In the genomic region with DNA sequence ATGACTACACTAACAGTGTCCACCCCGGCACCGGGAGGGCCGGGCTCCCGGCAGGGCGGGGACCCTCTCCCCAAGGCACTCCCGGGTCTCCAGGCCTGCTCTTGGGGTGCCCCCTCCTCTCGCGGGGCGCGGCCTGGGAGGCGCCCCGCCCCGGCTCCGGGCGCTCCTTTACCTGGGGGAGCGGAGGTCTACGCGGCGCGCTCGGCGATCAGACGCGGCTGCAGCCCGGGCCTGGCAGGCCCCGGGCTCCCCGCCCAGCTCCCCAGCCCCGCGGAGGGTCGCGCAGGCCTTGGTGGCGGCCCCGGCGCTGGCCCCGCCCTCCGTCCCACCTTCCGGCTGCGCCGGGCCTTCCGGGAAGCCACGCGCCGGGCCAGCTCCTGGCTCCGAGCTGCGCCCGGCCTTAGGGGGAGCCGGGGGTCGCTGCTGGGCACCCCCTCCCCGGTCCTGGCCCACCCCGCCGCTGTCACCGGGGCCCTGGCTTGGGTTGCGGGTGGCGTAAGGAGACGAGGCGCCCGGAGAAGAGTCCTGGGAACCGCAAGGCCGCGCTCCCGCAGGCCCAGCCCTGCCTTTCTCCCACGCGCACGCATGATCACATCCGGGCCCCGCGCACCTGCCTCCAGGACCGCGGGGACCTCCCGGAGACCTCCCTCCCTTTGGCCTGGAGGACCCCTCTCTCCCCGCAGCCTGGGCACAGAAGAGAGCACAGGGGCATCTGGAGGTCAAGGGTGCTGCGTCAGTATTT, we compare ENCODE assay signal across 8 cellular contexts.
A peak's percentile ranks its signal among the peaks of the same experiment; 100 is the strongest.
DNase-seq lines count a peak whose midpoint lies in the region; ATAC-seq lines count a peak whose summit lies in the region.

A gene (minus strand): TSS at position 309 of the 742 bp plus-strand sequence. CDS start 6,848 bp downstream, outside the sequence.

- DNase-seq in NCI-H2029 (lab: John Stamatoyannopoulos, UW) = peak; percentile 39
- DNase-seq in NCI-H2029 treated with DMSO at 0.1 percent for 48 hours (lab: John Stamatoyannopoulos, UW) = no peak
- peak; percentile 22 for DNase-seq in NCI-H128 (lab: John Stamatoyannopoulos, UW; ENCODE audit: unreplicated experiment)
- peak; percentile 90 for DNase-seq in left kidney (ENCODE audit: low read depth, low spot score)
- peak; percentile 65 for DNase-seq in stimulated activated CD4-positive, alpha-beta T cell treated with anti-CD3 and anti-CD28 coated beads, Interleukin-1b, Interleukin-23, amount 100 ng/mL, for 48 hours

- peak within 1 kb of the TSS; percentile 91 for H3K27ac ChIP-seq in cingulate gyrus (ENCODE audit: low read depth, low read length)

- ATAC-seq in HG02623 (IDR thresholded peaks at IDR 0.05; ENCODE audit: unreplicated experiment) = peak; percentile 72
- ATAC-seq in activated CD4-positive, CD25-positive, alpha-beta regulatory T cell treated with anti-CD3 and anti-CD28 coated beads, Interleukin-2, amount 50 U/mL, for 24 hours = peak; percentile 69 to 72
